ENCODE assay signal across 17 cellular contexts in genomic region chr22:39293766-39294368, GRCh38.
"Had no signal": no experiment of that assay in that cellular context is flagged by ENCODE, and none has a peak within 500 bp of the region (broad histone marks: within the 10 kb centered on the region; RNA-seq: fewer than 3 reads in every experiment).

No MANE protein-coding gene starts in this region.

- H3K36me3 Mint-ChIP-seq: stimulated activated effector memory CD8-positive, alpha-beta T cell treated with anti-CD3 and anti-CD28 coated beads, Interleukin-12 subunit alpha, Interleukin-12 subunit beta, amount 100 ng/mL, for 72 hours had no signal

- H3K4me3 ChIP-seq: adrenal gland, coronary artery, gastrocnemius medialis, heart right ventricle, left lung, prostate gland, right lobe of liver, transverse colon had no signal

- H3K9me3 Mint-ChIP-seq: activated CD8-positive, alpha-beta T cell treated with anti-CD3 and anti-CD28 coated beads for 36 hours; stimulated activated effector memory CD8-positive, alpha-beta T cell treated with anti-CD3 and anti-CD28 coated beads, Interleukin-12 subunit alpha, Interleukin-12 subunit beta, amount 100 ng/mL, for 72 hours had no signal

- H3K36me3 ChIP-seq: adrenal gland, gastrocnemius medialis, heart right ventricle, left lung, prostate gland, right lobe of liver, transverse colon had no signal

- H3K27ac ChIP-seq: epithelial cell of prostate had no signal

- H3K27ac Mint-ChIP-seq: activated CD8-positive, alpha-beta T cell treated with anti-CD3 and anti-CD28 coated beads for 36 hours; stimulated activated effector memory CD8-positive, alpha-beta T cell treated with anti-CD3 and anti-CD28 coated beads, Interleukin-12 subunit alpha, Interleukin-12 subunit beta, amount 100 ng/mL, for 72 hours had no signal

- ATAC-seq: activated CD8-positive, alpha-beta T cell treated with anti-CD3 and anti-CD28 coated beads for 36 hours; gastrocnemius medialis; heart right ventricle; left lung; right lobe of liver; stimulated activated effector memory CD8-positive, alpha-beta T cell treated with anti-CD3 and anti-CD28 coated beads, Interleukin-12 subunit alpha, Interleukin-12 subunit beta, amount 100 ng/mL, for 72 hours had no signal

- H3K27me3 ChIP-seq: adrenal gland, gastrocnemius medialis, heart right ventricle, right lobe of liver, transverse colon had no signal

- H3K4me3 Mint-ChIP-seq: activated CD8-positive, alpha-beta T cell treated with anti-CD3 and anti-CD28 coated beads for 36 hours; stimulated activated effector memory CD8-positive, alpha-beta T cell treated with anti-CD3 and anti-CD28 coated beads, Interleukin-12 subunit alpha, Interleukin-12 subunit beta, amount 100 ng/mL, for 72 hours had no signal

- H3K9me3 ChIP-seq: adrenal gland, gastrocnemius medialis, heart right ventricle, left lung, prostate gland, right lobe of liver, transverse colon had no signal

- DNase-seq: activated CD4-positive, alpha-beta T cell treated with anti-CD3 and anti-CD28 coated beads for 4 hours; activated CD8-positive, alpha-beta memory T cell treated with anti-CD3 and anti-CD28 coated beads, Interleukin-2, amount 50 U/mL, for 48 hours; activated CD8-positive, alpha-beta T cell treated with anti-CD3 and anti-CD28 coated beads for 36 hours; activated naive CD4-positive, alpha-beta T cell; adrenal gland; central memory CD4-positive, alpha-beta T cell; effector CD8-positive, alpha-beta T cell; gastrocnemius medialis; heart right ventricle; left lung; right lobe of liver; substantia nigra; transverse colon had no signal
